ENCODE assay signal across 26 cellular contexts in genomic region chr10:70648427-70648826, GRCh38. TPM values are rescaled to one million over a fixed set of nuclear protein-coding genes. Genes with fewer than 3 reads are reported as not detected.
DNase-seq lines count a peak whose midpoint lies in the region; ATAC-seq and TF ChIP-seq lines count a peak whose summit lies in the region.
"Had no signal": no experiment of that assay in that cellular context is flagged by ENCODE, and none has a peak within 500 bp of the region (broad histone marks: within the 10 kb centered on the region; RNA-seq: fewer than 3 reads in every experiment).

No MANE protein-coding gene starts in this region.

- no peak overlapping the region for H3K4me2 ChIP-seq in mammary epithelial cell (ENCODE audit: insufficient read depth, low read depth, low read length)

- CTCF ChIA-PET in MCF 10A (lab: Yijun Ruan, JAX) (interaction anchor here (0.6 to 1.0 kb wide), 2 partner anchors 10 to 26 kb away, joined by 3 read pairs; no protein-coding TSS in a partner anchor), mammary epithelial cell (lab: Charles Lee; ENCODE audit: low non-redundant PET) (no interaction called here)

- DNase-seq in MCF 10A (ENCODE audit: unreplicated experiment) = no peak
- DNase-seq in breast epithelium (ENCODE audit: low spot score in 2 of 2) = no peak
- DNase-seq in M059J (ENCODE audit: low read depth) = peak; percentile 38
- DNase-seq in mammary epithelial cell = peak; percentile 52
- no peak for DNase-seq in left ventricle myocardium inferior
- no peak for DNase-seq in activated effector memory CD4-positive, alpha-beta T cell treated with anti-CD3 and anti-CD28 coated beads, Interleukin-2, amount 50 U/mL, for 16 hours
- DNase-seq: activated B cell treated with CpG ODN at 0.5 μM for 24 hours; activated CD8-positive, alpha-beta memory T cell treated with anti-CD3 and anti-CD28 coated beads, Interleukin-2, amount 50 U/mL, for 4 hours; anterior cingulate cortex; C1 segment of cervical spinal cord; caudate nucleus; NCI-H1417 treated with DMSO at 0.1 percent for 48 hours; NCI-H526; SHP77; stimulated activated CD4-positive, alpha-beta T cell treated with anti-CD3 and anti-CD28 coated beads, Interleukin-15, amount 100 ng/mL, for 24 hours; T1000 had no signal

- H3K4me3 ChIP-seq in breast epithelium (no peak overlapping the region), mammary epithelial cell (replicated peaks in 1 of 3; ENCODE audit: insufficient read depth in 1 of 3, low read depth in 2 of 3, low read length in 3 of 3) (no peak overlapping the region), left ventricle myocardium inferior (no peak overlapping the region)
- H3K4me3 ChIP-seq: vagina had no signal

- dilution Hi-C loops in mammary epithelial cell (cut with HindIII; ENCODE audit: low sequenced_read_pairs) = no loop called here

- ATAC-seq in GM18519 (IDR thresholded peaks at IDR 0.05; ENCODE audit: low FRiP score, unreplicated experiment) = no peak
- ATAC-seq in GM18907 (IDR thresholded peaks at IDR 0.05; ENCODE audit: unreplicated experiment) = no peak
- ATAC-seq: activated naive CD4-positive, alpha-beta T cell treated with anti-CD3 and anti-CD28 coated beads, Interleukin-2, amount 50 U/mL, for 72 hours had no signal

- H3K9me3 ChIP-seq in breast epithelium = peaks cover 12 to 44% of the 10 kb centered on the region in 2 donors
- peaks cover 11% of the 10 kb centered on the region for H3K9me3 ChIP-seq in mammary epithelial cell (replicated peaks; ENCODE audit: insufficient read depth, low read length)
- no peaks in the 10 kb centered on the region for H3K9me3 ChIP-seq in left ventricle myocardium inferior (replicated peaks)

- H3K4me3 Mint-ChIP-seq in MCF 10A (ENCODE audit: unreplicated experiment) = no peak overlapping the region
- H3K4me3 Mint-ChIP-seq: activated B cell treated with CpG ODN at 0.5 μM for 24 hours; dendritic cell treated with granulocyte-macrophage colony-stimulating factor and Interleukin-4, amounts not matched to agents 40 ng/mL and 50 ng/mL, for 4 days; stimulated activated naive CD8-positive, alpha-beta T cell treated with anti-CD3 and anti-CD28 coated beads, Interleukin-15, Interleukin-2, amounts not matched to agents 100 ng/mL and 50 ng/mL, for 24 hours had no signal

- no peak for TF ChIP-seq POLR2A in breast epithelium (IDR thresholded peaks at IDR 0.05)

- no peak overlapping the region for H2AFZ ChIP-seq in mammary epithelial cell (ENCODE audit: low read depth, low read length)

- no peak overlapping the region for H3K9ac ChIP-seq in mammary epithelial cell (ENCODE audit: insufficient read depth, low read length)

- peaks cover 14% of the 10 kb centered on the region for H3K27me3 Mint-ChIP-seq in MCF 10A (ENCODE audit: insufficient read depth, unreplicated experiment)
- H3K27me3 Mint-ChIP-seq: stimulated activated naive CD8-positive, alpha-beta T cell treated with anti-CD3 and anti-CD28 coated beads, Interleukin-15, Interleukin-2, amounts not matched to agents 100 ng/mL and 50 ng/mL, for 24 hours had no signal

- POLR2A ChIA-PET in MCF 10A (lab: Yijun Ruan, JAX) = interaction anchor here (0.7 kb wide), 1 partner anchor 132 kb away, joined by 3 read pairs; no protein-coding TSS in a partner anchor

- H3K27me3 ChIP-seq in breast epithelium (no peaks in the 10 kb centered on the region), mammary epithelial cell (ENCODE audit: insufficient read depth, low read length) (no peaks in the 10 kb centered on the region), left ventricle myocardium inferior (ENCODE audit: low read depth) (no peaks in the 10 kb centered on the region)
- H3K27me3 ChIP-seq: vagina had no signal

- no peaks in the 10 kb centered on the region for H3K79me2 ChIP-seq in mammary epithelial cell (ENCODE audit: insufficient read depth, low read length)

- in situ Hi-C loops in mammary epithelial cell (cut with MboI; ENCODE audit: low sequenced_read_pairs in 2 of 2) = no loop called here

- BruUV-seq in MCF 10A (replicated peaks; lab: Mats Ljungman, UMichigan) (no TSS peak), mammary epithelial cell (replicated peaks; lab: Mats Ljungman, UMichigan) (no TSS peak)

- H3K4me1 Mint-ChIP-seq in MCF 10A (ENCODE audit: insufficient read depth, unreplicated experiment) = peaks cover 24% of the 10 kb centered on the region
- H3K4me1 Mint-ChIP-seq: activated B cell treated with CpG ODN at 0.5 μM for 24 hours had no signal

- no peak for TF ChIP-seq CTCF in MCF 10A (IDR thresholded peaks at IDR 0.05; ENCODE audit: unreplicated experiment)
- TF ChIP-seq CTCF in breast epithelium (IDR thresholded peaks at IDR 0.05) = no peak
- TF ChIP-seq CTCF in mammary epithelial cell (conservative IDR thresholded peaks at IDR 0.05 in 1 of 2, IDR thresholded peaks at IDR 0.05 in 1 of 2; ENCODE audit: extremely low read depth in 1 of 2, insufficient read depth in 1 of 2, low read depth in 1 of 2, low read length in 2 of 2) = no peak
- TF ChIP-seq CTCF in left ventricle myocardium inferior (IDR thresholded peaks at IDR 0.05; ENCODE audit: borderline replicate concordance) = no peak

- H3K27ac ChIP-seq in breast epithelium (no peak overlapping the region), mammary epithelial cell (ENCODE audit: insufficient read depth, low read depth, low read length) (no peak overlapping the region), left ventricle myocardium inferior (replicated peaks) (no peak overlapping the region)
- H3K27ac ChIP-seq: vagina had no signal

- peak overlapping the region; percentile 54 for H3K27ac Mint-ChIP-seq in MCF 10A (ENCODE audit: low read depth, unreplicated experiment)
- H3K27ac Mint-ChIP-seq: activated B cell treated with CpG ODN at 0.5 μM for 24 hours; activated naive CD4-positive, alpha-beta T cell treated with anti-CD3 and anti-CD28 coated beads, Interleukin-2, amount 50 U/mL, for 72 hours; dendritic cell treated with granulocyte-macrophage colony-stimulating factor and Interleukin-4, amounts not matched to agents 40 ng/mL and 50 ng/mL, for 4 days; progenitor cell of endocrine pancreas; stimulated activated naive CD8-positive, alpha-beta T cell treated with anti-CD3 and anti-CD28 coated beads, Interleukin-15, Interleukin-2, amounts not matched to agents 100 ng/mL and 50 ng/mL, for 24 hours had no signal

- H3K36me3 ChIP-seq in breast epithelium (no peaks in the 10 kb centered on the region), mammary epithelial cell (ENCODE audit: insufficient read depth, low read length) (no peaks in the 10 kb centered on the region), left ventricle myocardium inferior (no peaks in the 10 kb centered on the region)
- H3K36me3 ChIP-seq: vagina had no signal

- H3K9me3 Mint-ChIP-seq in MCF 10A (ENCODE audit: unreplicated experiment) = no peaks in the 10 kb centered on the region

- H3K4me1 ChIP-seq in breast epithelium (no peaks in the 10 kb centered on the region), mammary epithelial cell (ENCODE audit: insufficient read depth, low read length) (peaks cover 33% of the 10 kb centered on the region), left ventricle myocardium inferior (peaks cover 12% of the 10 kb centered on the region)
- H3K4me1 ChIP-seq: Caco-2 had no signal

- intact Hi-C loops in MCF 10A (cut with micrococcal nuclease) = no loop called here
- intact Hi-C loops in breast epithelium (cut with DNase I; ENCODE audit: low total_unique reads) = no loop called here
- intact Hi-C loops in mammary epithelial cell (cut with micrococcal nuclease) = no loop called here
- intact Hi-C loops in left ventricle myocardium inferior (cut with micrococcal nuclease) = no loop called here

- H3K36me3 Mint-ChIP-seq in MCF 10A (ENCODE audit: insufficient read depth, unreplicated experiment) = no peaks in the 10 kb centered on the region

- 95% methylated on average over 2 of the region's 3 CpGs for WGBS in mammary epithelial cell (ENCODE audit: low coverage, missing lambda C conversion rate)

- no peaks in the 10 kb centered on the region for H4K20me1 ChIP-seq in mammary epithelial cell (ENCODE audit: insufficient read depth, low read length)

RNA-seq across cellular contexts. Expression of gene ADAMTS14, which starts 23.9 kb away (rescaled TPM):
- total RNA-seq in MCF 10A (2022) (0.25 TPM in 1 of 2 replicates, not detected in the other), breast epithelium (under 1 TPM; under 0.01 to 0.15 (median under 0.01) TPM), mammary epithelial cell (under 1 TPM; 0.35 to 0.50 TPM), left ventricle myocardium inferior (0.47 TPM)
- 0.69 and 1.2 TPM in 2 replicates for total RNA-seq in M059J (2014; rRNA removed; shearing (Covaris generic))
- 0.15 TPM for polyA plus RNA-seq in mammary epithelial cell
- polyA minus RNA-seq in mammary epithelial cell = not detected
- total RNA-seq: Caco-2, vagina had no signal

RNA-seq across cellular contexts. Expression of gene PRF1, which starts 45.9 kb away (rescaled TPM):
- total RNA-seq in MCF 10A (2022) = not detected in 2 replicates
- total RNA-seq in breast epithelium = 1 to 10 TPM; 2.2 to 4.3 (median 2.2) TPM
- total RNA-seq in M059J (2014; rRNA removed; shearing (Covaris generic)) = not detected in 2 replicates
- total RNA-seq in mammary epithelial cell = not detected
- polyA plus RNA-seq in mammary epithelial cell = 0.07 TPM
- not detected for polyA minus RNA-seq in mammary epithelial cell
- total RNA-seq in left ventricle myocardium inferior = 2.6 TPM
- total RNA-seq: H1, kidney epithelial cell, progenitor cell of endocrine pancreas had no signal

Comparison
In these comparisons a context has a peak if more than half of its experiments do, and no peak if none do; other contexts are left out.
1. DNase-seq: peak in M059J (single experiment) and mammary epithelial cell (single experiment); none in MCF 10A (single experiment), breast epithelium (0 of 2), left ventricle myocardium inferior (single experiment) and activated effector memory CD4-positive, alpha-beta T cell treated with anti-CD3 and anti-CD28 coated beads, Interleukin-2, amount 50 U/mL, for 16 hours (single experiment).